Comparison of ENCODE assay signal across 12 cellular contexts in the genomic region with DNA sequence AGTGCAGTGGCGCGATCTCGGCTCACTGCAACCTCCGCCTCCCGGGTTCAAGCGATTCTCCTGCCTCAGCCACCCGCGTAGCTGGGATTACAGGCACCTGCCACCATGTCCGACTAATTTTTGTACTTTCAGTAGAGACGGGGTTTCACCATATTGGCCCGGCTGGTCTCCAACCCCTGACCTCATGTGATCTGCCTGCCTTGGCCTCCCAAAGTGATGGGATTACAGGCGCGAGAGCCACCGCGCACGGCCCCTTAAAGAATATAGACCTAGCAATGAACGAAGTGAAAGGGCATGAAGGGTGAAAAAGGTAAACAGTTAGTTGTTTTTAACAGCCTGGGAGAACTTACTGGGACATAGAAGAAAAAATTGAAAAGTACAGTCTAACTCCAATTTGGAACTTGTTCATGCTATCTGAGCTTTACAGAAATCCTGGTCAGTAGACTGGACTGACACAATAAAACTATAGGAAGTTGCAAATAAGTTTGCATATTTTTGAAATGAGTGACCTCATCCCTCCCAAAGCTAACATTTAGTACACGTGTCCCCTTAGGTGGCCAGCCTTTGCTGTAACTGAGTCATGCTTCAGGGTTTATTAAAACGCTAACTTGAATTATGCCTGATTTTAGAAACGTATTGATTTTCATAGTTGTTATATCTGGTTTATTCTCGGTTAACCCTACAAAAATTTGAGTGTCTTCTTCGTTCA. TPM values are rescaled to one million over a fixed set of nuclear protein-coding genes. Genes with fewer than 3 reads are reported as not detected.
A peak's percentile ranks its signal among the peaks of the same experiment; 100 is the strongest.
DNase-seq lines count a peak whose midpoint lies in the region; ATAC-seq, FAIRE-seq and TF ChIP-seq lines count a peak whose summit lies in the region.
"Had no signal": no experiment of that assay in that cellular context is flagged by ENCODE, and none has a peak within 500 bp of the region (broad histone marks: within the 10 kb centered on the region; RNA-seq: fewer than 3 reads in every experiment).

No MANE protein-coding gene starts in this region.

- H3K27me3 ChIP-seq in SJSA1 (replicated peaks) (no peaks in the 10 kb centered on the region), endodermal cell (ENCODE audit: control insufficient read depth, insufficient read depth, low read length, poor library complexity, severe bottlenecking) (no peaks in the 10 kb centered on the region)

- peak overlapping the region; percentile 57 for H3K4me3 Mint-ChIP-seq in activated T-cell treated with anti-CD3 and anti-CD28 coated beads, Interleukin-2, amount 50 U/mL, for 4 hours
- H3K4me3 Mint-ChIP-seq in endodermal cell = peak overlapping the region; percentile 19

- peaks cover 24% of the 10 kb centered on the region for H3K4me1 Mint-ChIP-seq in activated T-cell treated with anti-CD3 and anti-CD28 coated beads, Interleukin-2, amount 50 U/mL, for 4 hours (ENCODE audit: low read depth)
- H3K4me1 Mint-ChIP-seq in endodermal cell = peaks cover 3% of the 10 kb centered on the region

- no peak for ATAC-seq in activated T-cell treated with anti-CD3 and anti-CD28 coated beads, Interleukin-2, amount 50 U/mL, for 4 hours
- ATAC-seq: left ventricle myocardium superior had no signal

- H3K36me3 Mint-ChIP-seq in activated T-cell treated with anti-CD3 and anti-CD28 coated beads, Interleukin-2, amount 50 U/mL, for 4 hours (ENCODE audit: insufficient read depth) = peaks cover 22% of the 10 kb centered on the region
- H3K36me3 Mint-ChIP-seq in endodermal cell (ENCODE audit: low read depth) = peaks cover 36% of the 10 kb centered on the region

- peaks cover 66% of the 10 kb centered on the region for H3K36me3 ChIP-seq in SJSA1
- peaks cover 34% of the 10 kb centered on the region for H3K36me3 ChIP-seq in endodermal cell (ENCODE audit: control insufficient read depth, insufficient read depth, low read length)

- no peak overlapping the region for H3K27ac Mint-ChIP-seq in endodermal cell

- FAIRE-seq in HTR-8/SVneo (lab: Jason Lieb, UNC) = no peak
- FAIRE-seq: H1 had no signal

- H3K27me3 Mint-ChIP-seq in activated T-cell treated with anti-CD3 and anti-CD28 coated beads, Interleukin-2, amount 50 U/mL, for 4 hours (ENCODE audit: low read depth) = no peaks in the 10 kb centered on the region
- no peaks in the 10 kb centered on the region for H3K27me3 Mint-ChIP-seq in endodermal cell (ENCODE audit: insufficient read depth)

- H3K4me3 ChIP-seq in SJSA1 (no peak overlapping the region), endodermal cell (ENCODE audit: low read length) (no peak overlapping the region), retinal pigment epithelial cell (ENCODE audit: low read length) (peak overlapping the region; percentile 22)

- no peaks in the 10 kb centered on the region for H3K9me3 Mint-ChIP-seq in activated T-cell treated with anti-CD3 and anti-CD28 coated beads, Interleukin-2, amount 50 U/mL, for 4 hours
- no peaks in the 10 kb centered on the region for H3K9me3 Mint-ChIP-seq in endodermal cell

- H3K4me1 ChIP-seq in SJSA1 (replicated peaks) (peaks cover 33% of the 10 kb centered on the region), endodermal cell (ENCODE audit: control insufficient read depth, insufficient read depth, low read length) (no peaks in the 10 kb centered on the region)

- peaks cover 4% of the 10 kb centered on the region; the same call in 1 of the 2 replicates for H3K9me3 ChIP-seq in SJSA1 (replicated peaks)
- H3K9me3 ChIP-seq in endodermal cell (ENCODE audit: control insufficient read depth, low read length) = no peaks in the 10 kb centered on the region

- DNase-seq in activated T-cell treated with anti-CD3 and anti-CD28 coated beads, Interleukin-2, amount 50 U/mL, for 4 hours = no peak
- no peak for DNase-seq in activated T-cell treated with anti-CD3 and anti-CD28 coated beads, Interleukin-2, amount 50 U/mL, for 1 hour
- DNase-seq in SJSA1 (ENCODE audit: low read depth in 1 of 2, low spot score in 2 of 2) (peak in 1 of 2 experiments; percentile 39), endodermal cell (no peak), retinal pigment epithelial cell (ENCODE audit: low read depth) (no peak), HTR-8/SVneo (ENCODE audit: insufficient read length, low spot score) (no peak), NCI-H1105 (lab: John Stamatoyannopoulos, UW) (no peak)
- DNase-seq in stimulated activated CD4-positive, alpha-beta T cell treated with anti-CD3 and anti-CD28 coated beads, Interleukin-2, amount 100 ng/mL, for 48 hours = no peak
- DNase-seq: C1 segment of cervical spinal cord, left ventricle myocardium superior, NCI-H2081 treated with DMSO at 0.1 percent for 48 hours had no signal

- no peak overlapping the region for H3K9ac ChIP-seq in endodermal cell (ENCODE audit: extremely low read depth, low read length, poor library complexity, severe bottlenecking)

- 87 to 92% methylated on average over 22 of the region's 22 CpGs for WGBS in endodermal cell (ENCODE audit: insufficient coverage in 1 of 2, insufficient read length in 1 of 2), 2 experiments

- TF ChIP-seq CTCF in endodermal cell (conservative IDR thresholded peaks at IDR 0.05) (no peak), retinal pigment epithelial cell (conservative IDR thresholded peaks at IDR 0.05; ENCODE audit: low read depth, low read length) (no peak)

- H3K27ac ChIP-seq in SJSA1 = peak overlapping the region; percentile 26
- no peak overlapping the region for H3K27ac ChIP-seq in endodermal cell (ENCODE audit: low read depth, low read length)

RNA-seq across cellular contexts. Expression of gene COG1, which starts 1.8 kb away (rescaled TPM):
- 10 to 100 TPM; 26.6 to 31.8 (median 29.0) TPM for total RNA-seq in activated T-cell treated with anti-CD3 and anti-CD28 coated beads, Interleukin-2, amount 50 U/mL, for 4 hours
- total RNA-seq in SJSA1 (2014; rRNA removed; shearing (Covaris generic)) = 20.2 and 29.3 TPM in 2 replicates
- 10 to 100 TPM; 27.1 to 27.8 TPM for total RNA-seq in endodermal cell
- polyA plus RNA-seq in endodermal cell (2013, experiment 1 of 2) = 34.3 TPM
- polyA plus RNA-seq in endodermal cell (2013, experiment 2 of 2) = 31.3 TPM

RNA-seq across cellular contexts. Expression of gene SSTR2, which starts 29.9 kb away (rescaled TPM):
- under 1 TPM in 2 of 3 donors, not detected in 1; 0.10 to 0.35 TPM for total RNA-seq in activated T-cell treated with anti-CD3 and anti-CD28 coated beads, Interleukin-2, amount 50 U/mL, for 4 hours
- under 0.01 TPM in 1 of 2 replicates, not detected in the other for total RNA-seq in SJSA1 (2014; rRNA removed; shearing (Covaris generic))
- total RNA-seq in endodermal cell = 1 to 10 TPM; 4.2 to 4.4 TPM
- 12.0 TPM for polyA plus RNA-seq in endodermal cell (2013, experiment 1 of 2)
- 12.0 TPM for polyA plus RNA-seq in endodermal cell (2013, experiment 2 of 2)
